Comparison of ENCODE assay signal across 10 cellular contexts in genomic region chr1:207981976-207982375, GRCh38.
DNase-seq lines count a peak whose midpoint lies in the region; ATAC-seq and TF ChIP-seq lines count a peak whose summit lies in the region.
"Had no signal": no experiment of that assay in that cellular context is flagged by ENCODE, and none has a peak within 500 bp of the region (broad histone marks: within the 10 kb centered on the region; RNA-seq: fewer than 3 reads in every experiment).

No MANE protein-coding gene starts in this region.

- peak; percentile 68 for ATAC-seq in GM19372 (IDR thresholded peaks at IDR 0.05; ENCODE audit: low read depth, unreplicated experiment)
- no peak for ATAC-seq in GM18519 (IDR thresholded peaks at IDR 0.05; ENCODE audit: low FRiP score, unreplicated experiment)
- ATAC-seq: activated CD4-positive, CD25-positive, alpha-beta regulatory T cell treated with anti-CD3 and anti-CD28 coated beads, Interleukin-2, amount 50 U/mL, for 24 hours had no signal

- H3K4me3 ChIP-seq in AG09309 (ENCODE audit: control insufficient read depth, low read depth, low read length) (no peak overlapping the region), fibroblast of pulmonary artery (replicated peaks; ENCODE audit: low read depth, low read length) (no peak overlapping the region)
- H3K4me3 ChIP-seq: uterus had no signal

- TF ChIP-seq CTCF in AG09309 (IDR thresholded peaks at IDR 0.05; ENCODE audit: control insufficient read depth, insufficient read depth, low read depth, low read length, missing control alignments) (peak; percentile 47), fibroblast of pulmonary artery (IDR thresholded peaks at IDR 0.05; ENCODE audit: low read length, missing control alignments) (peak; percentile 49)

- DNase-seq in AG09309 (ENCODE audit: low read depth): no peak
- peak; percentile 81 for DNase-seq in NCI-H82 (lab: John Stamatoyannopoulos, UW)
- DNase-seq in fibroblast of pulmonary artery (ENCODE audit: low read depth): no peak
- no peak for DNase-seq in CD1c-positive myeloid dendritic cell (ENCODE audit: extremely low spot score)
- DNase-seq in NCI-H774 (lab: John Stamatoyannopoulos, UW): no peak
- no peak for DNase-seq in dedifferentiated amniotic fluid mesenchymal stem cell (ENCODE audit: extremely low spot score)
- DNase-seq: uterus had no signal
